In genomic region chr21:34511154-34511553, GRCh38 we compare ENCODE assay signal across 14 cellular contexts. TPM values are rescaled to one million over a fixed set of nuclear protein-coding genes. Genes with fewer than 3 reads are reported as not detected.
DNase-seq lines count a peak whose midpoint lies in the region; ATAC-seq, FAIRE-seq and TF ChIP-seq lines count a peak whose summit lies in the region.
"Had no signal": no experiment of that assay in that cellular context is flagged by ENCODE, and none has a peak within 500 bp of the region (broad histone marks: within the 10 kb centered on the region; RNA-seq: fewer than 3 reads in every experiment).

No MANE protein-coding gene starts in this region.

- H3K79me2 ChIP-seq in HepG2 (ENCODE audit: insufficient read depth, low read length), result no peaks in the 10 kb centered on the region

- intact Hi-C loops in HepG2 (cut with micrococcal nuclease; ENCODE audit: unreplicated experiment), result no loop called here

- H3K9me3 ChIP-seq in liver (ENCODE audit: control insufficient read depth in 4 of 4, low read length in 3 of 4) (no peaks in the 10 kb centered on the region), HepG2 (ENCODE audit: low read length) (no peaks in the 10 kb centered on the region)
- H3K9me3 ChIP-seq: BE2C had no signal

- peaks cover 0 to 3% (median 0%) of the 10 kb centered on the region in 4 donors for H3K36me3 ChIP-seq in liver (ENCODE audit: control insufficient read depth in 4 of 4, insufficient read depth in 3 of 4, low read depth in 1 of 4, low read length in 3 of 4)
- 0 out of 5 replicates have a peak, but pooled peaks cover 0 to 3% of the 10 kb centered on the region in 2 experiments for H3K36me3 ChIP-seq in HepG2 (replicated peaks in 1 of 2; ENCODE audit: control insufficient read depth in 1 of 2, insufficient read depth in 2 of 2, low read length in 2 of 2)
- H3K36me3 ChIP-seq in bronchial epithelial cell (ENCODE audit: control insufficient read depth, insufficient read depth, low read length), result no peaks in the 10 kb centered on the region
- H3K36me3 ChIP-seq: BE2C, cardiac muscle cell had no signal

- POLR2A ChIA-PET in HepG2 (lab: Yijun Ruan, JAX), result interaction anchor here (1.0 to 4.6 kb wide), 4 partner anchors 11 to 92 kb away, joined by 5 to 30 read pairs (median 10); no protein-coding TSS in a partner anchor

- peak overlapping the region in 1 of 2 donors; percentile 57 for H3K9ac ChIP-seq in liver (ENCODE audit: low read depth in 1 of 2, low read length in 2 of 2)
- H3K9ac ChIP-seq in HepG2 (ENCODE audit: insufficient read depth, low read depth, low read length), result no peak overlapping the region

- FAIRE-seq in HepG2 (lab: Jason Lieb, UNC) (no peak), bronchial epithelial cell (lab: Jason Lieb, UNC) (peak; percentile 18)
- FAIRE-seq: TTC549 had no signal

- BruUV-seq in HepG2 (replicated peaks; lab: Mats Ljungman, UMichigan), result no TSS peak

- no peak; the same call in 2 of the 3 replicates for ATAC-seq in HepG2
- peak; percentile 43 for ATAC-seq in left lobe of liver
- ATAC-seq in GM18909 (IDR thresholded peaks at IDR 0.05; ENCODE audit: poor library complexity, unreplicated experiment), result no peak
- no peak for ATAC-seq in HG03095 (IDR thresholded peaks at IDR 0.05; ENCODE audit: unreplicated experiment)

- DNase-seq in HepG2 (ENCODE audit: low spot score) (no peak), bronchial epithelial cell (ENCODE audit: low read depth) (peak; percentile 65), left lobe of liver (ENCODE audit: low spot score) (no peak), DMS114 treated with DMSO at 0.1 percent for 48 hours (lab: John Stamatoyannopoulos, UW; ENCODE audit: unreplicated experiment) (no peak), HuH-7.5 (ENCODE audit: low spot score) (no peak)

- TF ChIP-seq EP300 in HepG2 (IDR thresholded peaks at IDR 0.05; ENCODE audit: low read depth in 2 of 2, low read length in 2 of 2) (no peak), HepG2 (CRISPR knock-in tag; IDR thresholded peaks at IDR 0.05; ENCODE audit: borderline replicate concordance) (no peak)

- H4K20me1 ChIP-seq in HepG2 (ENCODE audit: insufficient read depth, low read length), result no peaks in the 10 kb centered on the region

- no peak overlapping the region for H2AFZ ChIP-seq in HepG2 (ENCODE audit: low read length)

- CTCF ChIA-PET in HepG2 (lab: Yijun Ruan, JAX; ENCODE audit: low intra/inter-chr PET ratio, low total read pairs), result interaction anchor here (1.2 to 3.5 kb wide), 6 partner anchors 33 to 149 kb away, joined by 3 to 50 read pairs (median 12); no protein-coding TSS in a partner anchor

- in situ Hi-C loops in HepG2 (cut with HindIII; ENCODE audit: extremely low pct_ligation_motif_present, low pct_unique_long_range_greater_than_20kb), result no loop called here

- no peak for TF ChIP-seq RAD21 in liver (IDR thresholded peaks at IDR 0.05)
- TF ChIP-seq RAD21 in HepG2 (CRISPR knock-in tag; IDR thresholded peaks at IDR 0.05), result no peak

- no peaks in the 10 kb centered on the region for H3K27me3 ChIP-seq in liver (ENCODE audit: control insufficient read depth in 4 of 4, insufficient read depth in 4 of 4, low read length in 3 of 4)
- H3K27me3 ChIP-seq in HepG2 (ENCODE audit: control insufficient read depth in 1 of 2, insufficient read depth in 2 of 2, low read length in 2 of 2), result peaks cover 0 to 5% of the 10 kb centered on the region in 2 experiments; a peak in 1 of 5 replicates
- H3K27me3 ChIP-seq in bronchial epithelial cell (ENCODE audit: control insufficient read depth, insufficient read depth, low read length), result no peaks in the 10 kb centered on the region
- H3K27me3 ChIP-seq: BE2C, cardiac muscle cell had no signal

- TF ChIP-seq CTCF in liver (IDR thresholded peaks at IDR 0.05; ENCODE audit: low read depth, low read length, missing input control) (no peak), HepG2 (CRISPR knock-in tag; IDR thresholded peaks at IDR 0.05) (no peak), bronchial epithelial cell (IDR thresholded peaks at IDR 0.05; ENCODE audit: insufficient read depth, low read length, severe bottlenecking) (no peak)

- peaks cover 0 to 12% (median 6%) of the 10 kb centered on the region in 4 donors for H3K4me1 ChIP-seq in liver (ENCODE audit: control insufficient read depth in 4 of 4, insufficient read depth in 4 of 4, low read length in 3 of 4)
- peaks cover 6% of the 10 kb centered on the region; the same call in 1 of the 2 replicates for H3K4me1 ChIP-seq in HepG2 (ENCODE audit: insufficient read depth, low read length)
- H3K4me1 ChIP-seq: BE2C had no signal

- 75% methylated on average over 5 of the region's 5 CpGs for WGBS in liver
- WGBS in HepG2 (ENCODE audit: low lambda C conversion rate), result 82% methylated on average over 5 of the region's 5 CpGs

- H3K4me2 ChIP-seq in HepG2 (ENCODE audit: low read depth, low read length), result no peak overlapping the region

- no peak for TF ChIP-seq POLR2A in HepG2 (IDR thresholded peaks at IDR 0.05; ENCODE audit: insufficient read depth in 1 of 2, low read depth in 2 of 2, low read length in 2 of 2)

- H3K27ac ChIP-seq in liver (ENCODE audit: low read depth in 1 of 2, low read length in 2 of 2) (peak overlapping the region; percentile 83 to 92), HepG2 (ENCODE audit: extremely low read length, insufficient read depth, low read length) (no peak overlapping the region)
- H3K27ac ChIP-seq: cardiac muscle cell had no signal

- H3K4me3 ChIP-seq in liver (ENCODE audit: low read depth in 1 of 3, low read length in 3 of 3), result peak overlapping the region; percentile 14 to 57 (median 54)
- no peak overlapping the region for H3K4me3 ChIP-seq in HepG2 (replicated peaks in 1 of 3; ENCODE audit: insufficient read depth in 1 of 3, low read depth in 2 of 3, low read length in 3 of 3)
- no peak overlapping the region for H3K4me3 ChIP-seq in bronchial epithelial cell (ENCODE audit: low read depth, low read length)
- H3K4me3 ChIP-seq: cardiac muscle cell had no signal

TF ChIP-seq in liver, 16 proteins besides CTCF, POLR2A, EP300 and RAD21 (continues in another document):
- no peak for TF ChIP-seq FOXA1 (IDR thresholded peaks at IDR 0.05)
- TF ChIP-seq NR2F2 (IDR thresholded peaks at IDR 0.05), result no peak
- TF ChIP-seq EGR1 (IDR thresholded peaks at IDR 0.05; ENCODE audit: low read depth in 2 of 2), result no peak
- TF ChIP-seq YY1 (IDR thresholded peaks at IDR 0.05), result no peak
- no peak for TF ChIP-seq HNF4A (conservative IDR thresholded peaks at IDR 0.05)
- TF ChIP-seq JUND (IDR thresholded peaks at IDR 0.05), result no peak
- no peak for TF ChIP-seq FOXA2 (IDR thresholded peaks at IDR 0.05)

TF ChIP-seq in HepG2, 621 proteins besides CTCF, POLR2A, EP300 and RAD21:
- TF ChIP-seq ZSCAN20 (CRISPR knock-in tag; IDR thresholded peaks at IDR 0.05; ENCODE audit: borderline replicate concordance), result no peak
- no peak for TF ChIP-seq ETV6 (CRISPR knock-in tag; conservative IDR thresholded peaks at IDR 0.05)
- TF ChIP-seq ZC3H4 (CRISPR knock-in tag; IDR thresholded peaks at IDR 0.05; ENCODE audit: borderline replicate concordance), result no peak
- no peak for TF ChIP-seq ZNF17 (CRISPR knock-in tag; IDR thresholded peaks at IDR 0.05)
- TF ChIP-seq ZNF274 (CRISPR knock-in tag; IDR thresholded peaks at IDR 0.05), result no peak
- TF ChIP-seq ZNF615 (CRISPR knock-in tag; IDR thresholded peaks at IDR 0.05; ENCODE audit: borderline replicate concordance), result no peak
- TF ChIP-seq ZNF510 (CRISPR knock-in tag; IDR thresholded peaks at IDR 0.05; ENCODE audit: low read depth), result no peak
- TF ChIP-seq ZNF552 (CRISPR knock-in tag; IDR thresholded peaks at IDR 0.05; ENCODE audit: borderline replicate concordance), result no peak
- no peak for TF ChIP-seq SIX1 (CRISPR knock-in tag; IDR thresholded peaks at IDR 0.05; ENCODE audit: borderline replicate concordance)
- no peak for TF ChIP-seq HNRNPK (IDR thresholded peaks at IDR 0.05; ENCODE audit: low read depth, low read length, poor library complexity, severe bottlenecking)
- TF ChIP-seq TBP (CRISPR knock-in tag; IDR thresholded peaks at IDR 0.05), result no peak
- no peak for TF ChIP-seq RBFOX2 (IDR thresholded peaks at IDR 0.05; ENCODE audit: low read depth, low read length)
- no peak for TF ChIP-seq PAF1 (CRISPR knock-in tag; IDR thresholded peaks at IDR 0.05)
- no peak for TF ChIP-seq ZNF737 (CRISPR knock-in tag; IDR thresholded peaks at IDR 0.05; ENCODE audit: borderline replicate concordance)

RNA-seq across cellular contexts. Expression of gene KCNE1, which starts 0.9 kb away (rescaled TPM):
- total RNA-seq in liver (1 to 10 TPM in 1 of 2 donors, under 1 TPM in 1; 0.23 to 6.0 TPM), HepG2 (2016; rRNA removed; fragmentation: Illumina TruSeq; extraction: Trizol) (0.35 TPM in 1 of 2 replicates, not detected in the other), bronchial epithelial cell (0.26 and 1.0 TPM in 2 replicates), left lobe of liver (2.0 TPM)
- polyA plus RNA-seq in liver (under 1 TPM; 0.65 to 0.96 TPM), HepG2 (2011; rRNA removed) (not detected in 2 replicates)
- total RNA-seq in HepG2 (2016; cell fraction: cytosol; rRNA removed; fragmentation: Illumina TruSeq; extraction: Trizol; ENCODE audit: low read depth), result not detected in 2 replicates
- total RNA-seq in HepG2 (2016; cell fraction: insoluble cytoplasmic fraction; rRNA removed; fragmentation: Illumina TruSeq; extraction: Trizol), result 0.22 TPM in 1 of 2 replicates, not detected in the other
- not detected in 2 replicates for total RNA-seq in HepG2 (2016; cell fraction: membrane; rRNA removed; fragmentation: Illumina TruSeq; extraction: Trizol)
- 0.50 and 0.84 TPM in 2 replicates for total RNA-seq in HepG2 (2016; cell fraction: nucleus; rRNA removed; fragmentation: Illumina TruSeq; extraction: Trizol)
- not detected in 2 replicates for polyA plus RNA-seq in HepG2 (2011; cell fraction: cytosol; rRNA removed)
- polyA plus RNA-seq in HepG2 (2011; cell fraction: nucleus; rRNA removed), result 0.16 and 0.17 TPM in 2 replicates
- polyA plus RNA-seq in HepG2 (2012), result not detected in 2 replicates
- polyA plus RNA-seq in HepG2 (2016; cell fraction: cytosol; fragmentation: Illumina TruSeq; extraction: Trizol; ENCODE audit: low read depth), result not detected in 2 replicates
- polyA plus RNA-seq in HepG2 (2016; cell fraction: insoluble cytoplasmic fraction; fragmentation: Illumina TruSeq; extraction: Trizol; ENCODE audit: low read depth), result not detected in 2 replicates
- polyA plus RNA-seq in HepG2 (2016; cell fraction: membrane; fragmentation: Illumina TruSeq; extraction: Trizol; ENCODE audit: low read depth), result not detected in 2 replicates
- not detected in 2 replicates for polyA plus RNA-seq in HepG2 (2016; cell fraction: nucleus; fragmentation: Illumina TruSeq; extraction: Trizol; ENCODE audit: insufficient read depth, low read depth)
- not detected in 2 replicates for polyA minus RNA-seq in HepG2 (2011; rRNA and poly(A)+ RNA removed; ENCODE audit: low replicate concordance)
- not detected in 2 replicates for polyA minus RNA-seq in HepG2 (2011; cell fraction: cytosol; rRNA and poly(A)+ RNA removed)
- 1.1 and 1.4 TPM in 2 replicates for polyA minus RNA-seq in HepG2 (2011; cell fraction: nucleus; rRNA and poly(A)+ RNA removed)
- total RNA-seq: H4, M059J, RPMI7951 had no signal

Comparison
In these comparisons a context has a peak if more than half of its experiments do, and no peak if none do; other contexts are left out.
1. H3K4me3 ChIP-seq: peak in liver (3 of 3); none in HepG2 (0 of 3) and bronchial epithelial cell (single experiment).